Comparison of ENCODE assay signal across 1 cellular context in the genomic region with DNA sequence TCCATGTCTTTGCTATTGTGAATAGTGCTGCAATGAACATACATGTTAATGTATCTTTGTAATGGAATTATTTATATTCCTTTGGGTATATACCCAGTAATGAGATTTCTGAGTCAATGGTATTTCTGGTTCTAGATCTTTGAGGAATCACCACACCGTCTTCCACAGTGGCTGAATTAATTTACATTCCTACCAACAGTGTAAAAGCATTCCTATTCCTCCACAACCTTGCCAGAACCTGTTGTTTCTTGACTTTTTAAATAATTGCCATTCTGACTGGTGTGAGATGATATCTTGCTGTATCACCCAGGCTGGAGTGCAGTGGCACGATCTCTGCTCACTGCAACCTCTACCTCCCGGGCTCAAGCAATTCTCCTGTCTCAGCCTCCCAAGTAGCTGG. TPM values are rescaled to one million over a fixed set of nuclear protein-coding genes. Genes with fewer than 3 reads are reported as not detected.
"Had no signal": no experiment of that assay in that cellular context is flagged by ENCODE, and none has a peak within 500 bp of the region (broad histone marks: within the 10 kb centered on the region; RNA-seq: fewer than 3 reads in every experiment).

No MANE protein-coding gene starts in this region.

RNA-seq across cellular contexts. Expression of a gene that starts 26.8 kb away (rescaled TPM):
- total RNA-seq: HT-29 had no signal
